Comparison of ENCODE assay signal across 15 cellular contexts in genomic region chr7:147412109-147412508, GRCh38.
"Had no signal": no experiment of that assay in that cellular context is flagged by ENCODE, and none has a peak within 500 bp of the region (broad histone marks: within the 10 kb centered on the region; RNA-seq: fewer than 3 reads in every experiment).

No MANE protein-coding gene starts in this region.

- H3K9me3 ChIP-seq: suprapubic skin had no signal

- H3K27me3 ChIP-seq: suprapubic skin had no signal

- ATAC-seq: stimulated activated naive CD8-positive, alpha-beta T cell treated with anti-CD3 and anti-CD28 coated beads, Interleukin-15, Interleukin-2, amounts not matched to agents 100 U/mL and 50 U/mL, for 24 hours; T-cell had no signal

- H3K36me3 ChIP-seq: suprapubic skin had no signal

- H3K27ac ChIP-seq: epithelial cell of prostate, suprapubic skin had no signal

- DNase-seq: activated CD4-positive, alpha-beta memory T cell treated with anti-CD3 and anti-CD28 coated beads, Interleukin-2, amount 10 ng/mL, durations not matched to agents 7 days and 5 days; activated CD4-positive, alpha-beta T cell treated with anti-CD3 and anti-CD28 coated beads for 1 hour; activated gamma-delta T cell; activated naive CD8-positive, alpha-beta T cell treated with anti-CD3 and anti-CD28 coated beads for 36 hours; activated T-cell treated with anti-CD3 and anti-CD28 coated beads, Interleukin-2, amount 50 U/mL, for 48 hours; cortex of kidney; effector CD8-positive, alpha-beta T cell; glutamatergic neuron; stimulated activated CD4-positive, alpha-beta T cell treated with anti-CD3 and anti-CD28 coated beads, Interleukin-4, amount 100 ng/mL, for 1 hour; stimulated activated CD8-positive, alpha-beta memory T cell treated with anti-CD3 and anti-CD28 coated beads, Interleukin-4, amount 100 ng/mL, for 48 hours; stimulated activated naive CD8-positive, alpha-beta T cell treated with anti-CD3 and anti-CD28 coated beads, Interleukin-15, Interleukin-2, amounts not matched to agents 100 U/mL and 50 U/mL, for 24 hours; T-cell; T1000 had no signal

- H3K4me3 ChIP-seq: suprapubic skin had no signal
